In genomic region chr19:5154129-5154798, GRCh38 we compare ENCODE assay signal across 9 cellular contexts.
DNase-seq lines count a peak whose midpoint lies in the region; ATAC-seq and TF ChIP-seq lines count a peak whose summit lies in the region.
"Had no signal": no experiment of that assay in that cellular context is flagged by ENCODE, and none has a peak within 500 bp of the region (broad histone marks: within the 10 kb centered on the region; RNA-seq: fewer than 3 reads in every experiment).

No MANE protein-coding gene starts in this region.

- H3K4me1 Mint-ChIP-seq in HFFc6 (ENCODE audit: low read depth) = peaks cover 8% of the 10 kb centered on the region

- TF ChIP-seq CTCF in BJ (IDR thresholded peaks at IDR 0.05; ENCODE audit: insufficient read depth, low read depth, low read length) (peak; percentile 59), HFFc6 (IDR thresholded peaks at IDR 0.05) (peak; percentile 71), foreskin fibroblast (IDR thresholded peaks at IDR 0.05; ENCODE audit: low read depth, low read length) (peak; percentile 47), omental fat pad (IDR thresholded peaks at IDR 0.05) (no peak)

- H3K36me3 ChIP-seq in BJ (ENCODE audit: control insufficient read depth, insufficient read depth, low read length) = peaks cover 11% of the 10 kb centered on the region

- ATAC-seq in GM21825 (IDR thresholded peaks at IDR 0.05; ENCODE audit: unreplicated experiment) (no peak), HG02610 (IDR thresholded peaks at IDR 0.05; ENCODE audit: unreplicated experiment) (no peak), omental fat pad (ENCODE audit: low FRiP score) (no peak)

- no peaks in the 10 kb centered on the region; the same call in 1 of the 2 replicates for H3K36me3 Mint-ChIP-seq in HFFc6 (ENCODE audit: low read depth)

- H3K4me3 Mint-ChIP-seq in HFFc6 = no peak overlapping the region
- H3K4me3 Mint-ChIP-seq: dendritic cell treated with granulocyte-macrophage colony-stimulating factor and Interleukin-4, amounts not matched to agents 40 ng/mL and 50 ng/mL, for 4 days had no signal

- POLR2A ChIA-PET in BJ (lab: Charles Lee) = no interaction called here

- DNase-seq in BJ (ENCODE audit: low read depth) (no peak), HFFc6 (no peak), foreskin fibroblast (peak in 1 of 2 donors; percentile 40), omental fat pad (ENCODE audit: low spot score) (no peak)
- peak; percentile 56 to 66 for DNase-seq in activated CD4-positive, alpha-beta T cell treated with anti-CD3 and anti-CD28 coated beads, Interleukin-2, amount 50 U/mL, for 48 hours
- peak; percentile 15 to 37 for DNase-seq in stimulated activated CD4-positive, alpha-beta T cell treated with anti-CD3 and anti-CD28 coated beads, Interleukin-12 subunit alpha, Interleukin-12 subunit beta, amount 100 ng/mL, for 24 hours (ENCODE audit: low read depth in 2 of 2)

- H3K27me3 Mint-ChIP-seq in HFFc6 (ENCODE audit: insufficient read depth) = peaks cover 14% of the 10 kb centered on the region

- H3K9me3 Mint-ChIP-seq in HFFc6 = peaks cover 8% of the 10 kb centered on the region

- CTCF ChIA-PET in BJ (lab: Yijun Ruan, JAX) = interaction anchor here (0.9 to 2.6 kb wide), 5 partner anchors 9 to 105 kb away, joined by 4 to 9 read pairs (median 5); no protein-coding TSS in a partner anchor

- no peak overlapping the region for H3K4me3 ChIP-seq in BJ (ENCODE audit: low read depth, low read length)
- H3K4me3 ChIP-seq in foreskin fibroblast (ENCODE audit: low read depth in 1 of 2, low read length in 2 of 2) = no peak overlapping the region

- H3K27ac Mint-ChIP-seq in HFFc6 = no peak overlapping the region
- H3K27ac Mint-ChIP-seq: dendritic cell treated with granulocyte-macrophage colony-stimulating factor and Interleukin-4, amounts not matched to agents 40 ng/mL and 50 ng/mL, for 4 days had no signal

- no peaks in the 10 kb centered on the region for H3K27me3 ChIP-seq in BJ (ENCODE audit: control insufficient read depth, insufficient read depth, low read length)

Comparison
In these comparisons a context has a peak if more than half of its experiments do, and no peak if none do; other contexts are left out.
1. DNase-seq: peak in activated CD4-positive, alpha-beta T cell treated with anti-CD3 and anti-CD28 coated beads, Interleukin-2, amount 50 U/mL, for 48 hours (2 of 2) and stimulated activated CD4-positive, alpha-beta T cell treated with anti-CD3 and anti-CD28 coated beads, Interleukin-12 subunit alpha, Interleukin-12 subunit beta, amount 100 ng/mL, for 24 hours (2 of 2); none in BJ (single experiment), HFFc6 (single experiment) and omental fat pad (single experiment).
2. CTCF ChIP-seq: peak in BJ (single experiment), HFFc6 (single experiment) and foreskin fibroblast (single experiment); none in omental fat pad (0 of 3).